In the genomic region with DNA sequence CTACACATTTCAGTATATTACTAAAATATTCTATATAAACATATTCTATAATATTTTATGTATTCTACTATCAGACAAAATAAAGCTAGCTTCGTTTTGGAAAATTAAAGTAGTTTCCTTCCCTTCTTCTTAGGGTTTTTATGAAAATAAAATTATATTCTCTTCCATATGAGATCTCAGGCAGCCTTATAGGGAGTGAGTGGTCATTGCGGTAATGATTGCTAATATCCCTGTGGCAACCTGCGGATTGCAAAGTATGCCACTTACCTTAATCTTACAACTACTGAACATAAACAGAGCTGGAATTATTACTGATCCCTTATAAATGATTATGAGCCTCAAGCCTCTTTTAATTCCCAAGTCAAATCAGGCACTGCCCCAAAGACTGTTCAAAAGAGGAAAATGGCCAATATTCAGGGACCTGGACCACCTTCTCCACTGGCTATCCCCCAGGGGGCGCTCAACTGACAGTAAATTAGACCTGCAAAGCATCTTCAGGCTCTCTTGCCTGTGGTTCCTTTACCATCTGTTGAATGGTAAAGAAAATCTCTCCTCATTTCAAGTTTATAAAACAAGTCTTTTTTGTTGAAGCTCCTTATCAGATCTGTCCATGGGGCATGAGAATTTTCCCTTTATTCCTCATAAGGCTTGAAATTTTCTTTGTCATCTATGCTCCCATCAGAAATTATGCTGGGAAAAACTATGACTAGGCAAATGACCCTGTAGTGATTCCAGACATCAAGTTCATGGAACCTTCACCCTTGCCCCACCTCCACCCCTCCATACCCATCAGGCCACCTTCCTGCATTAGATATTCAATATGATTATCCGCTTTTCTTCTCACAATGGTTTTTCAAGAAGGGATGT, we compare ENCODE assay signal across 1 cellular context.
TF ChIP-seq lines count a peak whose summit lies in the region.

No MANE protein-coding gene starts in this region.

TF ChIP-seq in GM23338, 12 proteins besides CTCF, POLR2A, EP300 and RAD21 (continued from another document):
- TF ChIP-seq, protein P1, sequence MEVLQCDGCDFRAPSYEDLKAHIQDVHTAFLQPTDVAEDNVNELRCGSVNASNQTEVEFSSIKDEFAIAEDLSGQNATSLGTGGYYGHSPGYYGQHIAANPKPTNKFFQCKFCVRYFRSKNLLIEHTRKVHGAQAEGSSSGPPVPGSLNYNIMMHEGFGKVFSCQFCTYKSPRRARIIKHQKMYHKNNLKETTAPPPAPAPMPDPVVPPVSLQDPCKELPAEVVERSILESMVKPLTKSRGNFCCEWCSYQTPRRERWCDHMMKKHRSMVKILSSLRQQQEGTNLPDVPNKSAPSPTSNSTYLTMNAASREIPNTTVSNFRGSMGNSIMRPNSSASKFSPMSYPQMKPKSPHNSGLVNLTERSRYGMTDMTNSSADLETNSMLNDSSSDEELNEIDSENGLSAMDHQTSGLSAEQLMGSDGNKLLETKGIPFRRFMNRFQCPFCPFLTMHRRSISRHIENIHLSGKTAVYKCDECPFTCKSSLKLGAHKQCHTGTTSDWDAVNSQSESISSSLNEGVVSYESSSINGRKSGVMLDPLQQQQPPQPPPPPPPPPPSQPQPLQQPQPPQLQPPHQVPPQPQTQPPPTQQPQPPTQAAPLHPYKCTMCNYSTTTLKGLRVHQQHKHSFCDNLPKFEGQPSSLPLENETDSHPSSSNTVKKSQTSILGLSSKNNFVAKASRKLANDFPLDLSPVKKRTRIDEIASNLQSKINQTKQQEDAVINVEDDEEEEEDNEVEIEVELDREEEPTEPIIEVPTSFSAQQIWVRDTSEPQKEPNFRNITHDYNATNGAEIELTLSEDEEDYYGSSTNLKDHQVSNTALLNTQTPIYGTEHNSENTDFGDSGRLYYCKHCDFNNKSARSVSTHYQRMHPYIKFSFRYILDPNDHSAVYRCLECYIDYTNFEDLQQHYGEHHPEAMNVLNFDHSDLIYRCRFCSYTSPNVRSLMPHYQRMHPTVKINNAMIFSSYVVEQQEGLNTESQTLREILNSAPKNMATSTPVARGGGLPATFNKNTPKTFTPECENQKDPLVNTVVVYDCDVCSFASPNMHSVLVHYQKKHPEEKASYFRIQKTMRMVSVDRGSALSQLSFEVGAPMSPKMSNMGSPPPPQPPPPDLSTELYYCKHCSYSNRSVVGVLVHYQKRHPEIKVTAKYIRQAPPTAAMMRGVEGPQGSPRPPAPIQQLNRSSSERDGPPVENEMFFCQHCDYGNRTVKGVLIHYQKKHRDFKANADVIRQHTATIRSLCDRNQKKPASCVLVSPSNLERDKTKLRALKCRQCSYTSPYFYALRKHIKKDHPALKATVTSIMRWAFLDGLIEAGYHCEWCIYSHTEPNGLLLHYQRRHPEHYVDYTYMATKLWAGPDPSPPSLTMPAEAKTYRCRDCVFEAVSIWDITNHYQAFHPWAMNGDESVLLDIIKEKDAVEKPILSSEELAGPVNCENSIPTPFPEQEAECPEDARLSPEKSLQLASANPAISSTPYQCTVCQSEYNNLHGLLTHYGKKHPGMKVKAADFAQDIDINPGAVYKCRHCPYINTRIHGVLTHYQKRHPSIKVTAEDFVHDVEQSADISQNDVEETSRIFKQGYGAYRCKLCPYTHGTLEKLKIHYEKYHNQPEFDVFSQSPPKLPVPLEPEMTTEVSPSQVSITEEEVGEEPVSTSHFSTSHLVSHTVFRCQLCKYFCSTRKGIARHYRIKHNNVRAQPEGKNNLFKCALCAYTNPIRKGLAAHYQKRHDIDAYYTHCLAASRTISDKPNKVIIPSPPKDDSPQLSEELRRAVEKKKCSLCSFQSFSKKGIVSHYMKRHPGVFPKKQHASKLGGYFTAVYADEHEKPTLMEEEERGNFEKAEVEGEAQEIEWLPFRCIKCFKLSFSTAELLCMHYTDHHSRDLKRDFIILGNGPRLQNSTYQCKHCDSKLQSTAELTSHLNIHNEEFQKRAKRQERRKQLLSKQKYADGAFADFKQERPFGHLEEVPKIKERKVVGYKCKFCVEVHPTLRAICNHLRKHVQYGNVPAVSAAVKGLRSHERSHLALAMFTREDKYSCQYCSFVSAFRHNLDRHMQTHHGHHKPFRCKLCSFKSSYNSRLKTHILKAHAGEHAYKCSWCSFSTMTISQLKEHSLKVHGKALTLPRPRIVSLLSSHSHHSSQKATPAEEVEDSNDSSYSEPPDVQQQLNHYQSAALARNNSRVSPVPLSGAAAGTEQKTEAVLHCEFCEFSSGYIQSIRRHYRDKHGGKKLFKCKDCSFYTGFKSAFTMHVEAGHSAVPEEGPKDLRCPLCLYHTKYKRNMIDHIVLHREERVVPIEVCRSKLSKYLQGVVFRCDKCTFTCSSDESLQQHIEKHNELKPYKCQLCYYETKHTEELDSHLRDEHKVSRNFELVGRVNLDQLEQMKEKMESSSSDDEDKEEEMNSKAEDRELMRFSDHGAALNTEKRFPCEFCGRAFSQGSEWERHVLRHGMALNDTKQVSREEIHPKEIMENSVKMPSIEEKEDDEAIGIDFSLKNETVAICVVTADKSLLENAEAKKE (CRISPR knock-in tag; IDR thresholded peaks at IDR 0.05): no peak
- TF ChIP-seq EZH2 (IDR thresholded peaks at IDR 0.05; ENCODE audit: low read depth, unreplicated experiment) (no peak), JUNB (IDR thresholded peaks at IDR 0.05; ENCODE audit: unreplicated experiment) (no peak), NANOG (IDR thresholded peaks at IDR 0.05; ENCODE audit: borderline replicate concordance) (no peak), STAT1 (IDR thresholded peaks at IDR 0.05; ENCODE audit: unreplicated experiment) (no peak), EZH2phosphoT487 (IDR thresholded peaks at IDR 0.05; ENCODE audit: unreplicated experiment) (no peak)
TF ChIP-seq in GM23338: peak in this region for 0.
